Comparison of ENCODE assay signal across 23 cellular contexts in genomic region chr18:47619771-47620170, GRCh38.
DNase-seq lines count a peak whose midpoint lies in the region; ATAC-seq, FAIRE-seq and TF ChIP-seq lines count a peak whose summit lies in the region.
"Had no signal": no experiment of that assay in that cellular context is flagged by ENCODE, and none has a peak within 500 bp of the region (broad histone marks: within the 10 kb centered on the region; RNA-seq: fewer than 3 reads in every experiment).

No MANE protein-coding gene starts in this region.

- no peak overlapping the region for H4K91ac ChIP-seq in neuronal stem cell (ENCODE audit: low read depth, low read length, poor library complexity)

- H4K8ac ChIP-seq in neuronal stem cell (ENCODE audit: low read depth, low read length) = peak overlapping the region; percentile 55

- no peak overlapping the region for H3K4me3 Mint-ChIP-seq in stimulated activated naive CD8-positive, alpha-beta T cell treated with anti-CD3 and anti-CD28 coated beads, Interleukin-15, amount 100 ng/mL, for 72 hours
- H3K4me3 Mint-ChIP-seq: B cell; CD4-positive, alpha-beta T cell; CD8-positive, alpha-beta T cell had no signal

- H3K9ac ChIP-seq in neuronal stem cell (ENCODE audit: low read depth, low read length, poor library complexity) = no peak overlapping the region
- H3K9ac ChIP-seq: BLaER1 treated with 17β-estradiol and CSF1 and Interleukin-3, amounts not matched to agents 10 nM and 100 nM had no signal

- H3K4ac ChIP-seq in neuronal stem cell (ENCODE audit: low read length) = no peak overlapping the region

- H3K4me1 ChIP-seq in neuronal stem cell (ENCODE audit: control insufficient read depth in 2 of 2, insufficient read depth in 1 of 2, low read depth in 1 of 2, low read length in 2 of 2) = no peaks in the 10 kb centered on the region
- no peaks in the 10 kb centered on the region for H3K4me1 ChIP-seq in vagina
- H3K4me1 ChIP-seq: A549; BLaER1 treated with 17β-estradiol and CSF1 and Interleukin-3, amounts not matched to agents 10 nM and 100 nM; Caco-2 had no signal

- no peaks in the 10 kb centered on the region for H3K9me3 Mint-ChIP-seq in stimulated activated naive CD8-positive, alpha-beta T cell treated with anti-CD3 and anti-CD28 coated beads, Interleukin-15, amount 100 ng/mL, for 72 hours
- H3K9me3 Mint-ChIP-seq: CD4-positive, alpha-beta T cell; CD8-positive, alpha-beta T cell had no signal

- H3K27me3 Mint-ChIP-seq in stimulated activated naive CD8-positive, alpha-beta T cell treated with anti-CD3 and anti-CD28 coated beads, Interleukin-15, amount 100 ng/mL, for 72 hours = peaks cover 41% of the 10 kb centered on the region

- H3K79me1 ChIP-seq in neuronal stem cell (ENCODE audit: low read depth, low read length) = no peaks in the 10 kb centered on the region

- H3K18ac ChIP-seq in neuronal stem cell (ENCODE audit: low read length) = no peak overlapping the region

- TF ChIP-seq POLR2A in vagina (IDR thresholded peaks at IDR 0.05) = no peak

- TF ChIP-seq CTCF in bronchial epithelial cell (IDR thresholded peaks at IDR 0.05; ENCODE audit: insufficient read depth, low read length, severe bottlenecking) (no peak), vagina (IDR thresholded peaks at IDR 0.05) (no peak)

- no peaks in the 10 kb centered on the region for H3K9me3 ChIP-seq in neuronal stem cell (replicated peaks in 1 of 2; ENCODE audit: control insufficient read depth in 2 of 2, insufficient read depth in 1 of 2, low read depth in 1 of 2, low read length in 2 of 2)
- no peaks in the 10 kb centered on the region for H3K9me3 ChIP-seq in vagina
- H3K9me3 ChIP-seq: A549; BLaER1 treated with 17β-estradiol and CSF1 and Interleukin-3, amounts not matched to agents 10 nM and 100 nM; Caco-2 had no signal

- no peaks in the 10 kb centered on the region for H3K27me3 ChIP-seq in bronchial epithelial cell (ENCODE audit: control insufficient read depth, insufficient read depth, low read length)
- H3K27me3 ChIP-seq in neuronal stem cell (ENCODE audit: control insufficient read depth in 3 of 3, insufficient read depth in 3 of 3, low read depth in 1 of 3, low read length in 3 of 3) = no peaks in the 10 kb centered on the region
- no peaks in the 10 kb centered on the region for H3K27me3 ChIP-seq in vagina
- H3K27me3 ChIP-seq: BLaER1 treated with 17β-estradiol and CSF1 and Interleukin-3, amounts not matched to agents 10 nM and 100 nM had no signal

- H3K4me1 Mint-ChIP-seq in stimulated activated naive CD8-positive, alpha-beta T cell treated with anti-CD3 and anti-CD28 coated beads, Interleukin-15, amount 100 ng/mL, for 72 hours = no peaks in the 10 kb centered on the region
- H3K4me1 Mint-ChIP-seq: B cell had no signal

- H2BK12ac ChIP-seq in neuronal stem cell (ENCODE audit: low read length) = no peak overlapping the region

- no peak overlapping the region for H2BK120ac ChIP-seq in neuronal stem cell (ENCODE audit: low read depth, low read length)

- no peaks in the 10 kb centered on the region for H3K36me3 ChIP-seq in bronchial epithelial cell (ENCODE audit: control insufficient read depth, insufficient read depth, low read length)
- H3K36me3 ChIP-seq in neuronal stem cell (replicated peaks in 1 of 2; ENCODE audit: control insufficient read depth in 2 of 2, insufficient read depth in 2 of 2, low read length in 2 of 2) = no peaks in the 10 kb centered on the region
- no peaks in the 10 kb centered on the region for H3K36me3 ChIP-seq in vagina
- H3K36me3 ChIP-seq: BLaER1 treated with 17β-estradiol and CSF1 and Interleukin-3, amounts not matched to agents 10 nM and 100 nM had no signal

- H3K4me3 ChIP-seq in bronchial epithelial cell (ENCODE audit: low read depth, low read length) (no peak overlapping the region), neuronal stem cell (ENCODE audit: low read length in 2 of 2) (no peak overlapping the region), vagina (no peak overlapping the region)
- H3K4me3 ChIP-seq: A549; BLaER1 treated with 17β-estradiol and CSF1 and Interleukin-3, amounts not matched to agents 10 nM and 100 nM had no signal

- H2AK5ac ChIP-seq in neuronal stem cell (ENCODE audit: low read depth, low read length) = no peak overlapping the region

- DNase-seq in bronchial epithelial cell (ENCODE audit: low read depth) (no peak), islet precursor cell (peak; percentile 17), neuronal stem cell (ENCODE audit: low spot score) (no peak), vagina (ENCODE audit: extremely low spot score in 2 of 2) (peak; percentile 37 to 58)
- no peak for DNase-seq in stimulated activated naive CD8-positive, alpha-beta T cell treated with anti-CD3 and anti-CD28 coated beads, Interleukin-15, amount 100 ng/mL, for 72 hours
- DNase-seq in activated naive CD4-positive, alpha-beta T cell (lab: John Stamatoyannopoulos, UW) = no peak
- DNase-seq: AML-193; Caco-2; Calu3; CD4-positive, alpha-beta T cell; CD8-positive, alpha-beta T cell; DMS79 treated with DMSO at 0.1 percent for 48 hours; GF-D8 had no signal

- H3K14ac ChIP-seq in neuronal stem cell (ENCODE audit: low read length) = no peak overlapping the region

- FAIRE-seq in bronchial epithelial cell (lab: Jason Lieb, UNC) = peak; percentile 43
- FAIRE-seq: A549, D721Med, G401.6, GM12891, GM19239 had no signal

- ATAC-seq in stimulated activated naive CD8-positive, alpha-beta T cell treated with anti-CD3 and anti-CD28 coated beads, Interleukin-15, amount 100 ng/mL, for 72 hours = no peak
- ATAC-seq in GM21360 (IDR thresholded peaks at IDR 0.05; ENCODE audit: unreplicated experiment) = no peak
- ATAC-seq: A549; CD8-positive, alpha-beta T cell had no signal

- no peak overlapping the region for H2BK5ac ChIP-seq in neuronal stem cell (ENCODE audit: low read length)

- intact Hi-C loops in vagina (cut with DNase I) = no loop called here

- no peak overlapping the region for H3K4me2 ChIP-seq in neuronal stem cell (ENCODE audit: insufficient read depth, low read length, poor library complexity, severe bottlenecking)
- H3K4me2 ChIP-seq: A549; BLaER1 treated with 17β-estradiol and CSF1 and Interleukin-3, amounts not matched to agents 10 nM and 100 nM had no signal

- H3K27ac Mint-ChIP-seq in stimulated activated naive CD8-positive, alpha-beta T cell treated with anti-CD3 and anti-CD28 coated beads, Interleukin-15, amount 100 ng/mL, for 72 hours = no peak overlapping the region
- H3K27ac Mint-ChIP-seq: B cell; CD4-positive, alpha-beta T cell; CD8-positive, alpha-beta T cell had no signal

- H3K23ac ChIP-seq in neuronal stem cell (ENCODE audit: low read depth, low read length, poor library complexity) = no peak overlapping the region

- no peak overlapping the region for H2BK15ac ChIP-seq in neuronal stem cell (ENCODE audit: low read length)

- H2AFZ ChIP-seq in neuronal stem cell (ENCODE audit: low read length) = no peak overlapping the region

- H3K27ac ChIP-seq in neuronal stem cell (replicated peaks; ENCODE audit: low read length) (no peak overlapping the region), vagina (no peak overlapping the region)
- H3K27ac ChIP-seq: 22Rv1; A549; BLaER1 treated with 17β-estradiol and CSF1 and Interleukin-3, amounts not matched to agents 10 nM and 100 nM; C4-2B had no signal

Comparison
In these comparisons a context has a peak if more than half of its experiments do, and no peak if none do; other contexts are left out.
1. DNase-seq: peak in islet precursor cell (single experiment) and vagina (2 of 2); none in bronchial epithelial cell (single experiment), neuronal stem cell (single experiment), stimulated activated naive CD8-positive, alpha-beta T cell treated with anti-CD3 and anti-CD28 coated beads, Interleukin-15, amount 100 ng/mL, for 72 hours (0 of 2) and activated naive CD4-positive, alpha-beta T cell (0 of 4).